In genomic region chr15:78571382-78571781, GRCh38 we compare ENCODE assay signal across 38 cellular contexts. TPM values are rescaled to one million over a fixed set of nuclear protein-coding genes. Genes with fewer than 3 reads are reported as not detected.
"Had no signal": no experiment of that assay in that cellular context is flagged by ENCODE, and none has a peak within 500 bp of the region (broad histone marks: within the 10 kb centered on the region; RNA-seq: fewer than 3 reads in every experiment).

No MANE protein-coding gene starts in this region.

- H3K36me3 Mint-ChIP-seq: activated CD4-positive, alpha-beta memory T cell treated with anti-CD3 and anti-CD28 coated beads for 36 hours; activated naive CD8-positive, alpha-beta T cell treated with anti-CD3 and anti-CD28 coated beads for 36 hours had no signal

- DNase-seq: activated B cell treated with CpG ODN at 0.5 μM for 24 hours; activated CD4-positive, alpha-beta memory T cell treated with anti-CD3 and anti-CD28 coated beads for 36 hours; activated CD4-positive, alpha-beta T cell treated with anti-CD3 and anti-CD28 coated beads for 4 hours; activated CD4-positive, alpha-beta T cell treated with anti-CD3 and anti-CD28 coated beads, Interleukin-2, amount 10 ng/mL, durations not matched to agents 24 days and 14 days; activated CD4-positive, alpha-beta T cell treated with anti-CD3 and anti-CD28 coated beads, Interleukin-2, amount 50 U/mL, for 1 hour; activated CD4-positive, alpha-beta T cell treated with anti-CD3 and anti-CD28 coated beads, Interleukin-2, amount 50 U/mL, for 4 hours; activated CD4-positive, CD25-positive, alpha-beta regulatory T cell treated with anti-CD3 and anti-CD28 coated beads, Interleukin-2, amount 50 U/mL, for 72 hours; activated CD8-positive, alpha-beta memory T cell treated with anti-CD3 and anti-CD28 coated beads, Interleukin-2, amount 50 U/mL, for 4 hours; activated CD8-positive, alpha-beta T cell treated with anti-CD3 and anti-CD28 coated beads for 36 hours; activated effector memory CD4-positive, alpha-beta T cell treated with anti-CD3 and anti-CD28 coated beads, Interleukin-2, amount 50 U/mL, for 16 hours; activated gamma-delta T cell treated with Interleukin-2 at 50 U/mL for 16 hours; activated naive CD4-positive, alpha-beta T cell; activated naive CD4-positive, alpha-beta T cell treated with anti-CD3 and anti-CD28 coated beads for 36 hours; activated naive CD4-positive, alpha-beta T cell treated with anti-CD3 and anti-CD28 coated beads, Interleukin-2, amount 50 U/mL, for 16 hours; activated naive CD8-positive, alpha-beta T cell treated with anti-CD3 and anti-CD28 coated beads for 36 hours; activated T-cell treated with anti-CD3 and anti-CD28 coated beads for 4 hours; activated T-cell treated with anti-CD3 and anti-CD28 coated beads, Interleukin-2, amount 50 U/mL, for 1 hour; activated T-cell treated with anti-CD3 and anti-CD28 coated beads, Interleukin-2, amount 50 U/mL, for 4 hours; activated T-cell treated with anti-CD3 and anti-CD28 coated beads, Interleukin-2, amount 50 U/mL, for 72 hours; adrenal gland; amniotic stem cell; aorta; body of pancreas; brain microvascular endothelial cell; caudate nucleus; cerebellar nuclear complex; T-helper 2 cell; T-helper 9 cell had no signal

- H3K27ac ChIP-seq: adrenal gland, body of pancreas, brain microvascular endothelial cell, breast epithelium, VCaP had no signal

- H3K9me3 ChIP-seq: adrenal gland, body of pancreas, breast epithelium had no signal

- H3K4me3 ChIP-seq: adrenal gland, body of pancreas, breast epithelium had no signal

- H3K9me3 Mint-ChIP-seq: activated B cell treated with CpG ODN at 0.5 μM for 24 hours; activated CD4-positive, alpha-beta memory T cell treated with anti-CD3 and anti-CD28 coated beads for 36 hours; activated CD4-positive, alpha-beta T cell treated with anti-CD3 and anti-CD28 coated beads, Interleukin-2, amount 10 ng/mL, durations not matched to agents 24 days and 14 days; activated CD8-positive, alpha-beta T cell treated with anti-CD3 and anti-CD28 coated beads for 36 hours; activated naive CD4-positive, alpha-beta T cell treated with anti-CD3 and anti-CD28 coated beads for 36 hours; activated naive CD4-positive, alpha-beta T cell treated with anti-CD3 and anti-CD28 coated beads, Interleukin-2, amount 50 U/mL, for 72 hours; activated naive CD8-positive, alpha-beta T cell treated with anti-CD3 and anti-CD28 coated beads for 36 hours; activated T-cell treated with anti-CD3 and anti-CD28 coated beads, Interleukin-2, amount 50 U/mL, for 4 hours; activated T-cell treated with anti-CD3 and anti-CD28 coated beads, Interleukin-2, amount 50 U/mL, for 72 hours; activated T-helper 1 cell treated with anti-CD3 and anti-CD28 coated beads, Interleukin-12 subunit alpha, Interleukin-12 subunit beta, Interleukin-2, Interleukin-4 antibody, amounts not matched to agents 30 ng/mL and 10 ng/mL and 1 ng/mL, durations not matched to agents 14 hours and 24 hours and 36 hours; activated T-helper 17 cell treated with anti-CD3 and anti-CD28 coated beads, Interleukin-2, amount 50 U/mL, for 72 hours; central memory CD8-positive, alpha-beta T cell; T-helper 2 cell treated with Interferon-gamma antibody and Interleukin-4, amounts not matched to agents 5 μg/mL and 100 μg/mL, for 36 hours had no signal

- H3K27ac Mint-ChIP-seq: activated B cell treated with CpG ODN at 0.5 μM for 24 hours; activated CD4-positive, alpha-beta memory T cell treated with anti-CD3 and anti-CD28 coated beads for 36 hours; activated CD4-positive, alpha-beta T cell treated with anti-CD3 and anti-CD28 coated beads, Interleukin-2, amount 10 ng/mL, durations not matched to agents 24 days and 14 days; activated CD8-positive, alpha-beta T cell treated with anti-CD3 and anti-CD28 coated beads for 36 hours; activated naive CD4-positive, alpha-beta T cell treated with anti-CD3 and anti-CD28 coated beads for 36 hours; activated naive CD4-positive, alpha-beta T cell treated with anti-CD3 and anti-CD28 coated beads, Interleukin-2, amount 50 U/mL, for 72 hours; activated naive CD8-positive, alpha-beta T cell treated with anti-CD3 and anti-CD28 coated beads for 36 hours; activated T-cell treated with anti-CD3 and anti-CD28 coated beads, Interleukin-2, amount 50 U/mL, for 72 hours; activated T-helper 1 cell treated with anti-CD3 and anti-CD28 coated beads, Interleukin-12 subunit alpha, Interleukin-12 subunit beta, Interleukin-2, Interleukin-4 antibody, amounts not matched to agents 30 ng/mL and 10 ng/mL and 1 ng/mL, durations not matched to agents 14 hours and 24 hours and 36 hours; activated T-helper 17 cell treated with anti-CD3 and anti-CD28 coated beads, Interleukin-2, amount 50 U/mL, for 72 hours; T-helper 2 cell treated with Interferon-gamma antibody and Interleukin-4, amounts not matched to agents 5 μg/mL and 100 μg/mL, for 36 hours had no signal

- ATAC-seq: activated CD8-positive, alpha-beta T cell treated with anti-CD3 and anti-CD28 coated beads for 36 hours; activated naive CD4-positive, alpha-beta T cell treated with anti-CD3 and anti-CD28 coated beads, Interleukin-2, amount 50 U/mL, for 72 hours; activated T-cell treated with anti-CD3 and anti-CD28 coated beads, Interleukin-2, amount 50 U/mL, for 4 hours; activated T-cell treated with anti-CD3 and anti-CD28 coated beads, Interleukin-2, amount 50 U/mL, for 72 hours; activated T-helper 17 cell treated with anti-CD3 and anti-CD28 coated beads, Interleukin-2, amount 50 U/mL, for 72 hours; body of pancreas had no signal

- H3K36me3 ChIP-seq: adrenal gland, brain microvascular endothelial cell, breast epithelium had no signal

- H3K27me3 ChIP-seq: body of pancreas, brain microvascular endothelial cell, breast epithelium had no signal

- H3K4me3 Mint-ChIP-seq: activated B cell treated with CpG ODN at 0.5 μM for 24 hours; activated CD4-positive, alpha-beta memory T cell treated with anti-CD3 and anti-CD28 coated beads for 36 hours; activated CD4-positive, alpha-beta T cell treated with anti-CD3 and anti-CD28 coated beads, Interleukin-2, amount 10 ng/mL, durations not matched to agents 24 days and 14 days; activated CD8-positive, alpha-beta T cell treated with anti-CD3 and anti-CD28 coated beads for 36 hours; activated naive CD4-positive, alpha-beta T cell treated with anti-CD3 and anti-CD28 coated beads for 36 hours; activated naive CD8-positive, alpha-beta T cell treated with anti-CD3 and anti-CD28 coated beads for 36 hours; activated T-cell treated with anti-CD3 and anti-CD28 coated beads, Interleukin-2, amount 50 U/mL, for 4 hours; activated T-cell treated with anti-CD3 and anti-CD28 coated beads, Interleukin-2, amount 50 U/mL, for 72 hours; activated T-helper 1 cell treated with anti-CD3 and anti-CD28 coated beads, Interleukin-12 subunit alpha, Interleukin-12 subunit beta, Interleukin-2, Interleukin-4 antibody, amounts not matched to agents 30 ng/mL and 10 ng/mL and 1 ng/mL, durations not matched to agents 14 hours and 24 hours and 36 hours; activated T-helper 17 cell treated with anti-CD3 and anti-CD28 coated beads, Interleukin-2, amount 50 U/mL, for 72 hours; central memory CD8-positive, alpha-beta T cell; T-helper 2 cell treated with Interferon-gamma antibody and Interleukin-4, amounts not matched to agents 5 μg/mL and 100 μg/mL, for 36 hours had no signal

- H3K4me1 ChIP-seq: breast epithelium had no signal

RNA-seq across cellular contexts. Expression of gene CHRNA3, which starts 49.4 kb away (rescaled TPM):
- total RNA-seq: activated B cell treated with CpG ODN at 0.5 μM for 24 hours; activated CD4-positive, alpha-beta memory T cell treated with anti-CD3 and anti-CD28 coated beads for 36 hours; activated CD4-positive, alpha-beta T cell treated with anti-CD3 and anti-CD28 coated beads, Interleukin-2, amount 10 ng/mL, durations not matched to agents 24 days and 14 days; activated CD8-positive, alpha-beta memory T cell treated with anti-CD3 and anti-CD28 coated beads for 36 hours; activated CD8-positive, alpha-beta T cell treated with anti-CD3 and anti-CD28 coated beads for 36 hours; activated naive CD4-positive, alpha-beta T cell treated with anti-CD3 and anti-CD28 coated beads for 36 hours; activated naive CD4-positive, alpha-beta T cell treated with anti-CD3 and anti-CD28 coated beads, Interleukin-2, amount 50 U/mL, for 72 hours; activated naive CD8-positive, alpha-beta T cell treated with anti-CD3 and anti-CD28 coated beads for 36 hours; activated T-cell treated with anti-CD3 and anti-CD28 coated beads, Interleukin-2, amount 50 U/mL, for 4 hours; activated T-cell treated with anti-CD3 and anti-CD28 coated beads, Interleukin-2, amount 50 U/mL, for 72 hours; activated T-helper 1 cell treated with anti-CD3 and anti-CD28 coated beads, Interleukin-12 subunit alpha, Interleukin-12 subunit beta, Interleukin-2, Interleukin-4 antibody, amounts not matched to agents 30 ng/mL and 10 ng/mL and 1 ng/mL, durations not matched to agents 14 hours and 24 hours and 36 hours; activated T-helper 17 cell treated with anti-CD3 and anti-CD28 coated beads, Interleukin-2, amount 50 U/mL, for 72 hours; aorta; astrocyte; chondrocyte had no signal
- polyA plus RNA-seq: aorta had no signal
